Comparison of ENCODE assay signal across 16 cellular contexts in genomic region chr14:34064349-34064748, GRCh38.
A peak's percentile ranks its signal among the peaks of the same experiment; 100 is the strongest.
DNase-seq lines count a peak whose midpoint lies in the region; ATAC-seq and TF ChIP-seq lines count a peak whose summit lies in the region.
"Had no signal": no experiment of that assay in that cellular context is flagged by ENCODE, and none has a peak within 500 bp of the region (broad histone marks: within the 10 kb centered on the region; RNA-seq: fewer than 3 reads in every experiment).

No MANE protein-coding gene starts in this region.

- CTCF ChIA-PET in RWPE1 (lab: Yijun Ruan, JAX): no interaction called here

- no peak overlapping the region for H3K27ac ChIP-seq in effector memory CD4-positive, alpha-beta T cell (ENCODE audit: insufficient read depth, low read length, poor library complexity, severe bottlenecking)
- no peak overlapping the region for H3K27ac ChIP-seq in RWPE1
- H3K27ac ChIP-seq: KMS-11 had no signal

- no peaks in the 10 kb centered on the region for H3K9me3 ChIP-seq in effector memory CD4-positive, alpha-beta T cell (ENCODE audit: control insufficient read depth, low read length)

- H3K4me1 Mint-ChIP-seq in neural crest cell: peaks cover 17% of the 10 kb centered on the region

- H3K27me3 ChIP-seq in effector memory CD4-positive, alpha-beta T cell (replicated peaks; ENCODE audit: control insufficient read depth, insufficient read depth, low read length, poor library complexity, severe bottlenecking): no peaks in the 10 kb centered on the region

- POLR2A ChIA-PET in RWPE1 (lab: Yijun Ruan, JAX; ENCODE audit: low non-redundant PET): no interaction called here

- DNase-seq in AG08395 (ENCODE audit: low spot score) (peak; percentile 80), amniotic epithelial cell (ENCODE audit: low read depth) (peak; percentile 34), fibroblast of pulmonary artery (ENCODE audit: low read depth) (peak; percentile 69), neural crest cell (ENCODE audit: low read depth, low spot score) (no peak), RWPE1 (ENCODE audit: low spot score) (no peak)
- DNase-seq in effector memory CD4-positive, alpha-beta T cell: no peak
- DNase-seq: activated CD4-positive, alpha-beta T cell treated with anti-CD3 and anti-CD28 coated beads, Interleukin-2, amount 10 ng/mL, durations not matched to agents 24 days and 14 days; activated T-cell treated with anti-CD3 and anti-CD28 coated beads, Interleukin-2, amount 50 U/mL, for 72 hours; COR-L47; naive thymus-derived CD8-positive, alpha-beta T cell; NCI-H187 treated with DMSO at 0.1 percent for 48 hours; NCI-H748 treated with DMSO at 0.1 percent for 48 hours had no signal

- H3K36me3 Mint-ChIP-seq in neural crest cell (ENCODE audit: low read depth): no peaks in the 10 kb centered on the region
- H3K36me3 Mint-ChIP-seq: naive thymus-derived CD8-positive, alpha-beta T cell had no signal

- no peak overlapping the region for H3K4me3 ChIP-seq in fibroblast of pulmonary artery (replicated peaks; ENCODE audit: low read depth, low read length)
- no peak overlapping the region for H3K4me3 ChIP-seq in effector memory CD4-positive, alpha-beta T cell (ENCODE audit: insufficient read depth, low read depth, low read length, poor library complexity, severe bottlenecking)

- H3K4me1 ChIP-seq in effector memory CD4-positive, alpha-beta T cell (ENCODE audit: control insufficient read depth, insufficient read depth, low read length, poor library complexity, severe bottlenecking): peaks cover 3% of the 10 kb centered on the region

- H3K27ac Mint-ChIP-seq in neural crest cell (ENCODE audit: unreplicated experiment): no peak overlapping the region
- H3K27ac Mint-ChIP-seq: activated CD4-positive, alpha-beta T cell treated with anti-CD3 and anti-CD28 coated beads, Interleukin-2, amount 10 ng/mL, durations not matched to agents 24 days and 14 days; activated T-cell treated with anti-CD3 and anti-CD28 coated beads, Interleukin-2, amount 50 U/mL, for 72 hours; naive thymus-derived CD8-positive, alpha-beta T cell; stimulated activated naive CD8-positive, alpha-beta T cell treated with anti-CD3 and anti-CD28 coated beads, Interleukin-15, Interleukin-2, amounts not matched to agents 100 ng/mL and 50 ng/mL, for 24 hours had no signal

- peak; percentile 10 for TF ChIP-seq CTCF in fibroblast of pulmonary artery (IDR thresholded peaks at IDR 0.05; ENCODE audit: low read length, missing control alignments)
- TF ChIP-seq CTCF in neural crest cell (conservative IDR thresholded peaks at IDR 0.05): no peak
- no peak for TF ChIP-seq CTCF in RWPE1 (conservative IDR thresholded peaks at IDR 0.05; ENCODE audit: low read depth)

- H3K27me3 Mint-ChIP-seq in neural crest cell (ENCODE audit: low read depth): peaks cover 4% of the 10 kb centered on the region

- H3K4me3 Mint-ChIP-seq in neural crest cell: peak overlapping the region; percentile 16
- H3K4me3 Mint-ChIP-seq: activated CD4-positive, alpha-beta T cell treated with anti-CD3 and anti-CD28 coated beads, Interleukin-2, amount 10 ng/mL, durations not matched to agents 24 days and 14 days; activated T-cell treated with anti-CD3 and anti-CD28 coated beads, Interleukin-2, amount 50 U/mL, for 72 hours; naive thymus-derived CD8-positive, alpha-beta T cell; stimulated activated naive CD8-positive, alpha-beta T cell treated with anti-CD3 and anti-CD28 coated beads, Interleukin-15, Interleukin-2, amounts not matched to agents 100 ng/mL and 50 ng/mL, for 24 hours had no signal

- ATAC-seq in HG03460 (IDR thresholded peaks at IDR 0.05; ENCODE audit: unreplicated experiment): no peak
- ATAC-seq in HG03135 (IDR thresholded peaks at IDR 0.05; ENCODE audit: unreplicated experiment): no peak
- ATAC-seq: activated T-cell treated with anti-CD3 and anti-CD28 coated beads, Interleukin-2, amount 50 U/mL, for 72 hours; naive thymus-derived CD8-positive, alpha-beta T cell had no signal

- no peaks in the 10 kb centered on the region for H3K36me3 ChIP-seq in effector memory CD4-positive, alpha-beta T cell (ENCODE audit: control insufficient read depth, insufficient read depth, low read length)

- no peaks in the 10 kb centered on the region for H3K9me3 Mint-ChIP-seq in neural crest cell
- H3K9me3 Mint-ChIP-seq: naive thymus-derived CD8-positive, alpha-beta T cell; stimulated activated naive CD8-positive, alpha-beta T cell treated with anti-CD3 and anti-CD28 coated beads, Interleukin-15, Interleukin-2, amounts not matched to agents 100 ng/mL and 50 ng/mL, for 24 hours had no signal

Comparison
In these comparisons a context has a peak if more than half of its experiments do, and no peak if none do; other contexts are left out.
1. DNase-seq: peak in AG08395 (single experiment), amniotic epithelial cell (single experiment) and fibroblast of pulmonary artery (single experiment); none in neural crest cell (single experiment), effector memory CD4-positive, alpha-beta T cell (0 of 3) and RWPE1 (single experiment).